In genomic region chr1:185017338-185017737, GRCh38 we compare ENCODE assay signal across 11 cellular contexts. TPM values are rescaled to one million over a fixed set of nuclear protein-coding genes. Genes with fewer than 3 reads are reported as not detected.
DNase-seq lines count a peak whose midpoint lies in the region; ATAC-seq, FAIRE-seq and TF ChIP-seq lines count a peak whose summit lies in the region.
"Had no signal": no experiment of that assay in that cellular context is flagged by ENCODE, and none has a peak within 500 bp of the region (broad histone marks: within the 10 kb centered on the region; RNA-seq: fewer than 3 reads in every experiment).

No MANE protein-coding gene starts in this region.

- TF ChIP-seq CTCF in bronchial epithelial cell (IDR thresholded peaks at IDR 0.05; ENCODE audit: insufficient read depth, low read length, severe bottlenecking) (no peak), transverse colon (IDR thresholded peaks at IDR 0.05) (no peak)

- H3K4me3 ChIP-seq in bronchial epithelial cell (ENCODE audit: low read depth, low read length) (no peak overlapping the region), transverse colon (no peak overlapping the region)

- peak; percentile 89 for DNase-seq in EL
- peak; percentile 84 for DNase-seq in NCI-H226
- peak; percentile 95 for DNase-seq in bronchial epithelial cell (ENCODE audit: low read depth)
- DNase-seq in non-pigmented ciliary epithelial cell (ENCODE audit: low read depth), result peak; percentile 80
- no peak for DNase-seq in DMS 273 (lab: John Stamatoyannopoulos, UW; ENCODE audit: unreplicated experiment)
- no peak for DNase-seq in stimulated activated naive CD4-positive, alpha-beta T cell (lab: John Stamatoyannopoulos, UW)
- DNase-seq in transverse colon, result no peak
- DNase-seq: NCI-H2029 treated with DMSO at 0.1 percent for 48 hours, T-cell had no signal

- H3K27ac ChIP-seq in transverse colon, result no peak overlapping the region

- intact Hi-C loops in transverse colon (cut with DNase I; ENCODE audit: low total_unique reads), result no loop called here

- 81 to 100% methylated on average over 1 to 2 of the region's 2 CpGs for WGBS in transverse colon (ENCODE audit: low coverage in 1 of 2), 2 donors

- TF ChIP-seq POLR2A in transverse colon (IDR thresholded peaks at IDR 0.05), result no peak

- FAIRE-seq in bronchial epithelial cell (lab: Jason Lieb, UNC), result peak; percentile 62

- no peaks in the 10 kb centered on the region for H3K36me3 ChIP-seq in bronchial epithelial cell (ENCODE audit: control insufficient read depth, insufficient read depth, low read length)
- no peaks in the 10 kb centered on the region for H3K36me3 ChIP-seq in transverse colon

- ATAC-seq in GM19455 (IDR thresholded peaks at IDR 0.05; ENCODE audit: unreplicated experiment), result no peak
- ATAC-seq: left lobe of liver, T-cell had no signal

- H3K9me3 ChIP-seq in transverse colon, result no peaks in the 10 kb centered on the region

- TF ChIP-seq EP300 in transverse colon (IDR thresholded peaks at IDR 0.05; ENCODE audit: low read depth), result no peak

- in situ Hi-C loops in transverse colon (cut with MboI; ENCODE audit: low pct_ligation_motif_present in 1 of 4, low pct_unique_long_range_greater_than_20kb in 1 of 4, low sequenced_read_pairs in 3 of 4), result no loop called here

- H3K27me3 ChIP-seq in bronchial epithelial cell (ENCODE audit: control insufficient read depth, insufficient read depth, low read length) (no peaks in the 10 kb centered on the region), transverse colon (no peaks in the 10 kb centered on the region)

- H3K4me1 ChIP-seq in transverse colon, result peaks cover 0 to 5% (median 0%) of the 10 kb centered on the region in 4 donors

RNA-seq across cellular contexts. Expression of gene RNF2, which starts 28.0 kb away (rescaled TPM):
- 15.0 and 19.2 TPM in 2 replicates for total RNA-seq in bronchial epithelial cell
- 10 to 100 TPM; 15.2 to 29.1 (median 20.5) TPM for total RNA-seq in transverse colon

RNA-seq across cellular contexts. Expression of gene NIBAN1, which starts 43.0 kb away (rescaled TPM):
- total RNA-seq in bronchial epithelial cell (97.4 and 169 TPM in 2 replicates), transverse colon (10 to 100 TPM; 22.7 to 38.7 (median 31.7) TPM)

Comparison
In these comparisons a context has a peak if more than half of its experiments do, and no peak if none do; other contexts are left out.
1. DNase-seq: peak in EL (single experiment), NCI-H226 (single experiment), bronchial epithelial cell (single experiment) and non-pigmented ciliary epithelial cell (single experiment); none in DMS 273 (single experiment), stimulated activated naive CD4-positive, alpha-beta T cell (0 of 6) and transverse colon (single experiment).